8 cellular contexts compared by ENCODE assay signal in the genomic region with DNA sequence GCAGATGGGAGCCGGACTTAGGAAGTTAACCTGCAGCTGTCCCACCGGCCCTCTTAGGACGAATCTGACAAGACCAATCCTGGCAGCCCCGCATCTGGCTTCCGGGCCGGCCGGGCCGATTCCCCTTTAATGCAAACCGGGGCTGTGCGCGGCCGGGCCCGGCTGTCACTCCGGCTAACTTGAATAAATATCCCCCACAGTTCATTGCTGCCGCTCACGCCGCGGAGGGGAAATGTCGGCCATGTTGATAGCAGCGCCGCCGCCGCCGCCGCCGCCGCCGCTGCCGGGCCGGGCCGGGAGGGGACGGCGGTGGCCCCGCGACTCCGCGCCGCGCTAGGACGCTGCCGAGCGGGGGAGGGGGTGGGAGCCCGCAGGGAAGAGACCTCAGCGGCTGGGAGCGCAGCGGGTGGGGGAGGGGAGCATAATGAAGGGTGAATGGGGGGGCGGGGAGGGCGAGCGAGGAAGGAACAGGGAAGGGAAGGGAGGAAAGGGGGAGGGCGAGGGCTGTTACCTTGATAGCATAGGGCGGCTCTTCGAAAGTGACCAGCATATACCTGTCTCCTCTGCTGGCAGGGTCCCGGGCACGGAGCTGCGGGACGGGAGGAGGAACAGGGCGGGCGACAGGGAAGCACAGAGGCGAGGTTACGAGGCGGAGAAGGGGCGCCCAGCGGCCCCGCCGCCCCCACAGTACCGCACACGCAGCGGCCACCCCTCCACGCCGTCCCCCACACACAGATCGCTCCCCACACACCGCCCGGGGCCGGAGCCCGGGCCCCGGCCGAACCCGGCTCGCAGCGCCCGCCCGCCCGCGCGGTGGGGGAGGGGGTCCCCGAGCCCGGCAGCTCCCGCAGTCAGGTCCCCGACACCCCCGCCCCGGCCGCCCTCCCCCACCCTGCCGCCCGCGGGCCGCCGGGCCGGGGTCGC. TPM values are rescaled to one million over a fixed set of nuclear protein-coding genes. Genes with fewer than 3 reads are reported as not detected.
DNase-seq lines count a peak whose midpoint lies in the region; ATAC-seq and TF ChIP-seq lines count a peak whose summit lies in the region.

No MANE protein-coding gene starts in this region.

- H3K4me3 ChIP-seq in AG04449 (ENCODE audit: low read depth, low read length) (peak overlapping the region; percentile 78), right lobe of liver (peak overlapping the region; percentile 85 to 90 (median 86))

- POLR2A ChIA-PET in AG04449 (lab: Yijun Ruan, JAX), result interaction anchor here (0.7 to 2.1 kb wide), 9 partner anchors 9 to 278 kb away, joined by 4 to 26 read pairs (median 7); no protein-coding TSS in a partner anchor

- H3K36me3 ChIP-seq in right lobe of liver, result peaks cover 0 to 23% (median 5%) of the 10 kb centered on the region in 4 donors

- peak overlapping the region; percentile 97 to 99 (median 97) for H3K27ac ChIP-seq in right lobe of liver

- H3K27me3 ChIP-seq in right lobe of liver, result no peaks in the 10 kb centered on the region

- CTCF ChIA-PET in AG04449 (lab: Yijun Ruan, JAX), result interaction anchor here (1.0 to 1.9 kb wide), 2 partner anchors 18 to 346 kb away, joined by 4 to 5 read pairs; no protein-coding TSS in a partner anchor

- DNase-seq in AG04449 (ENCODE audit: low read depth, low spot score) (no peak), NCI-H524 (lab: John Stamatoyannopoulos, UW) (peak; percentile 41 to 72), dermis blood vessel endothelial cell (peak; percentile 85), right lobe of liver (peak; percentile 82 to 88 (median 85))
- DNase-seq in activated CD4-positive, alpha-beta T cell treated with anti-CD3 and anti-CD28 coated beads, Interleukin-2, amount 50 U/mL, for 24 hours (ENCODE audit: low read depth in 1 of 2, low spot score in 1 of 2), result peak; percentile 63 to 74
- DNase-seq in stimulated activated CD4-positive, alpha-beta T cell treated with anti-CD3 and anti-CD28 coated beads, Interleukin-4, amount 100 ng/mL, for 24 hours, result peak; percentile 81

- H3K4me1 ChIP-seq in right lobe of liver, result peaks cover 0 to 24% (median 9%) of the 10 kb centered on the region in 4 donors

- WGBS in right lobe of liver (ENCODE audit: insufficient coverage, low coverage, low lambda C conversion rate, missing lambda C conversion rate), result under 1% methylated on average over 42 of the region's 99 CpGs

- intact Hi-C loops in right lobe of liver (cut with DNase I), result loop anchor here in 1 of 2 donors (10.0 kb wide), 1 partner anchor 133 kb away; the partner anchor contains the start of gene WDFY2

- TF ChIP-seq CTCF in AG04449 (IDR thresholded peaks at IDR 0.05; ENCODE audit: insufficient read depth, low read length, missing control alignments) (no peak), right lobe of liver (IDR thresholded peaks at IDR 0.05) (no peak)

- ATAC-seq in GM18873 (IDR thresholded peaks at IDR 0.05; ENCODE audit: low FRiP score, unreplicated experiment) (peak; percentile 29), HG03139 (IDR thresholded peaks at IDR 0.05; ENCODE audit: unreplicated experiment) (peak; percentile 28), right lobe of liver (peak; percentile 22 to 34 (median 28))

- no peaks in the 10 kb centered on the region for H3K9me3 ChIP-seq in right lobe of liver

- TF ChIP-seq POLR2A in right lobe of liver (IDR thresholded peaks at IDR 0.05), result peak; percentile 52

RNA-seq across cellular contexts. Expression of gene INTS6, which starts 1.1 kb away (rescaled TPM):
- total RNA-seq in dermis blood vessel endothelial cell (51.2 and 52.1 TPM in 2 replicates), right lobe of liver (10 to 100 TPM; 21.7 to 40.8 (median 32.7) TPM)
